ENCODE assay signal across 1 cellular context in the genomic region with DNA sequence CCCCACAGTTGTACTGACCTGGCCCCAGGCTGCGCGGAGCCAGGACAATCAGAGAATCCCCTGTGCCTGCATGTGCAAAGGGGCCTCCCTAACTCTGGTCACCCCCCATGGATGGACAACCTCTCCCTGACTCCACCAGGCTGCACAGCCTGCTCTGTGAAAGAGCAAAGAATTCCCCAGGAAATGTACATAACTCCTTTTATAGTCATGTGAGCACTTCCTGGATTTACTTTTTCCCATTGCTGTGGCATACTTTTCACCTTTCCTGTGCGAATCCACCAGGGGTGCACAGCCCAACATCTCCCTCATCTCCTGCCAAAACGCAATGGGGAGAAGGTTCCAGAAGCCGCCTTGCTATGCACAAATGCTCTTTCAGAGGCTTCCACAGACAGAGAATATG.
TF ChIP-seq lines count a peak whose summit lies in the region.

No MANE protein-coding gene starts in this region.

TF ChIP-seq in A549, 52 proteins besides CTCF, POLR2A, EP300 and RAD21 (continued from another document):
- no peak for TF ChIP-seq FOSB (CRISPR knock-in tag; IDR thresholded peaks at IDR 0.05)
